Comparison of ENCODE assay signal across 15 cellular contexts in the genomic region with DNA sequence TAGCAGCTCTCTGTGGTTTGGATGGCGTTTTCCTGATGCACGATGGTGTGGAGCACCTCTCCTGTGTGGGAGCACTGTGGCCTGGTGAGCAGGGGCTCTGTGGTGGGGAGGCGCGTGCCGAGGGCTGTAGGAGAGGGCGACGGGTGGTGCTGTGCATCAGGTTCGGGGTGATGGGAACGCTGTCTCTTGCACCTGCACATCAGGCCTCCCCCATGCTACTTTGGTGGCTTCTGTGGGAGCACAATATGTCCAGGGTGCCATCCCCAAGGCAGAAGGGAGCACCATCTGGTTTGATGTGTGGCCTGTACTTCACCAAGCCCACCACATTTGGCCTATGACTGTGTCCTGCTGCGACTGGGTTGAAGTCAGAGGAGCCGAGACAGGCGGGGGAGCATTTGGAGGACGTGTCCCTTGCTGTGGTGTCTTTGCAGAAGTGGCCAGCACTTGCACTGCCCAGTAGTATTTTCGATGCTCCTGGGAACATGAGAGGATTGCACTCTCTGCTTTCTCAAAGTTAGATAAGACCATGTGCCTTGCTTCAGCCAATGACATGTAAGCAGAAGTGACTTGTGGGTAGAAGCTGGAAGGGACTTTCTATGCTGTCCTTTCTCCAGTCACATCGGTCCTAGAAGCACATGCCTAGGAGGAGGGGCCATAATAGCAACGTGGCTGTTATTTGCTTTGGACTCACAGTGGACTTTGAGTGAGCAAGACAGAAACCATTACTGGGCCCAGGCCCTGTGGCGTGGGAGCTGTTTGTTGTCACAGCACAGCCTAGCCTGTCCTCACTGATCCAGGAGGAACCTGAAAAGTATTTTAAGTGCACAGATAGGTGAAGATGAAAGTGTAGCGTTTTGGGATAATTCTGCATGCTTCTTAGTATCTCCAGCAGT.
DNase-seq lines count a peak whose midpoint lies in the region; ATAC-seq and TF ChIP-seq lines count a peak whose summit lies in the region.
"Had no signal": no experiment of that assay in that cellular context is flagged by ENCODE, and none has a peak within 500 bp of the region (broad histone marks: within the 10 kb centered on the region; RNA-seq: fewer than 3 reads in every experiment).

No MANE protein-coding gene starts in this region.

- H4K91ac ChIP-seq in IMR-90 (ENCODE audit: insufficient read depth, low read depth, low read length) = peak overlapping the region; percentile 38

- POLR2A ChIA-PET in CD4-positive, alpha-beta T cell (lab: Charles Lee) = interaction anchor here (0.6 to 0.9 kb wide), 2 partner anchors 9 to 87 kb away, joined by 3 read pairs; no protein-coding TSS in a partner anchor
- POLR2A ChIA-PET in IMR-90 (lab: Charles Lee; ENCODE audit: unreplicated experiment) = no interaction called here

- H2BK120ac ChIP-seq in IMR-90 (ENCODE audit: low read depth, low read length) = peak overlapping the region; percentile 8; the same call in 1 of the 2 replicates

- H3K4me3 Mint-ChIP-seq in CD4-positive, alpha-beta T cell = no peak overlapping the region
- H3K4me3 Mint-ChIP-seq in endothelial cell (ENCODE audit: unreplicated experiment) = peak overlapping the region; percentile 44
- H3K4me3 Mint-ChIP-seq in natural killer cell treated with Interleukin-12 subunit alpha and Interleukin-12 subunit beta and Interleukin-15 and Interleukin-18, amount 100 ng/mL, for 72 hours = peak overlapping the region; percentile 68

- H3K4me1 ChIP-seq in IMR-90 (ENCODE audit: control insufficient read depth, insufficient read depth, low read length) (peaks cover 15% of the 10 kb centered on the region), smooth muscle cell (ENCODE audit: low read depth) (peaks cover 14% of the 10 kb centered on the region)
- H3K4me1 ChIP-seq: Peyer's patch had no signal

- H3K36me3 ChIP-seq in IMR-90 (ENCODE audit: control insufficient read depth, insufficient read depth, low read length) (no peaks in the 10 kb centered on the region), smooth muscle cell (ENCODE audit: low read depth) (no peaks in the 10 kb centered on the region), brain microvascular endothelial cell (replicated peaks) (no peaks in the 10 kb centered on the region)
- H3K36me3 ChIP-seq: BE2C, Peyer's patch had no signal

- no TSS peak for BruUV-seq in IMR-90 (replicated peaks; lab: Mats Ljungman, UMichigan)

- H2AK9ac ChIP-seq in IMR-90 (replicated peaks; ENCODE audit: low read depth, low read length, poor library complexity) = no peak overlapping the region

- H3K18ac ChIP-seq in IMR-90 (ENCODE audit: low read depth, low read length) = no peak overlapping the region; the same call in 1 of the 2 replicates

- no peaks in the 10 kb centered on the region for H3K27me3 ChIP-seq in CD4-positive, alpha-beta T cell (ENCODE audit: control insufficient read depth, insufficient read depth, low read length)
- H3K27me3 ChIP-seq in IMR-90 (ENCODE audit: control insufficient read depth, insufficient read depth, low read length) (no peaks in the 10 kb centered on the region), smooth muscle cell (ENCODE audit: low read depth) (no peaks in the 10 kb centered on the region), brain microvascular endothelial cell (replicated peaks) (no peaks in the 10 kb centered on the region)
- H3K27me3 ChIP-seq: BE2C, Peyer's patch had no signal

- peaks cover 23 to 67% of the 10 kb centered on the region in 2 experiments; a peak in 3 of 4 replicates for H3K79me1 ChIP-seq in IMR-90 (ENCODE audit: low read depth in 1 of 2, low read length in 2 of 2)

- peak overlapping the region; percentile 39; the same call in 1 of the 2 replicates for H3K4ac ChIP-seq in IMR-90 (ENCODE audit: low read depth, low read length)

- H3K23ac ChIP-seq in IMR-90 (ENCODE audit: low read depth, low read length) = 0 out of 2 replicates have a peak overlapping the region, but pooled peaks have one; percentile 61

- H4K20me1 ChIP-seq in IMR-90 (ENCODE audit: insufficient read depth, low read length) (no peaks in the 10 kb centered on the region), smooth muscle cell (ENCODE audit: low read depth) (no peaks in the 10 kb centered on the region)

- no peak overlapping the region for H4K5ac ChIP-seq in IMR-90 (ENCODE audit: low read depth, low read length)

- no peak overlapping the region for H2BK5ac ChIP-seq in IMR-90 (ENCODE audit: low read depth, low read length, poor library complexity, severe bottlenecking)

- H3K4me2 ChIP-seq in IMR-90 (ENCODE audit: low read depth, low read length) (no peak overlapping the region), smooth muscle cell (no peak overlapping the region)

- peak overlapping the region; percentile 93 for H2AK5ac ChIP-seq in IMR-90 (ENCODE audit: low read depth, low read length)

- 100% methylated on average over 3 of the region's 18 CpGs; no CpG with 5 or more reads in 1 of the 2 experiments for WGBS in IMR-90 (ENCODE audit: extremely low coverage in 2 of 2, insufficient read length in 1 of 2), 2 experiments
- 91% methylated on average over 18 of the region's 18 CpGs for WGBS in smooth muscle cell (ENCODE audit: low lambda C conversion rate)

- no peaks in the 10 kb centered on the region for H3F3A ChIP-seq in smooth muscle cell (ENCODE audit: low read depth)

- CTCF ChIA-PET in CD4-positive, alpha-beta T cell (lab: Charles Lee) = no interaction called here
- CTCF ChIA-PET in IMR-90 (lab: Yijun Ruan, JAX) = no interaction called here

- H3K4me1 Mint-ChIP-seq in CD4-positive, alpha-beta T cell (ENCODE audit: low read depth) = peaks cover 69% of the 10 kb centered on the region
- H3K4me1 Mint-ChIP-seq in endothelial cell (ENCODE audit: unreplicated experiment) = peaks cover 28% of the 10 kb centered on the region
- peaks cover 65 to 71% of the 10 kb centered on the region in 2 donors for H3K4me1 Mint-ChIP-seq in natural killer cell treated with Interleukin-12 subunit alpha and Interleukin-12 subunit beta and Interleukin-15 and Interleukin-18, amount 100 ng/mL, for 72 hours (ENCODE audit: low read depth in 2 of 2)

- H3K27me3 Mint-ChIP-seq in CD4-positive, alpha-beta T cell = no peaks in the 10 kb centered on the region
- H3K27me3 Mint-ChIP-seq in endothelial cell (ENCODE audit: unreplicated experiment) = peaks cover 9% of the 10 kb centered on the region
- H3K27me3 Mint-ChIP-seq in natural killer cell treated with Interleukin-12 subunit alpha and Interleukin-12 subunit beta and Interleukin-15 and Interleukin-18, amount 100 ng/mL, for 72 hours = no peaks in the 10 kb centered on the region

- H3K9me3 ChIP-seq in CD4-positive, alpha-beta T cell (ENCODE audit: control insufficient read depth, low read length) = no peaks in the 10 kb centered on the region
- H3K9me3 ChIP-seq in IMR-90 (ENCODE audit: control insufficient read depth, insufficient read depth, low read length) (no peaks in the 10 kb centered on the region), smooth muscle cell (replicated peaks; ENCODE audit: low read depth) (no peaks in the 10 kb centered on the region)
- H3K9me3 ChIP-seq: BE2C, Peyer's patch had no signal

- H3K27ac Mint-ChIP-seq in CD4-positive, alpha-beta T cell = peak overlapping the region; percentile 29
- H3K27ac Mint-ChIP-seq in endothelial cell (ENCODE audit: unreplicated experiment) = no peak overlapping the region
- H3K27ac Mint-ChIP-seq in natural killer cell treated with Interleukin-12 subunit alpha and Interleukin-12 subunit beta and Interleukin-15 and Interleukin-18, amount 100 ng/mL, for 72 hours = peak overlapping the region; percentile 48 to 89

- dilution Hi-C loops in IMR-90 (cut with HindIII; ENCODE audit: low sequenced_read_pairs, unreplicated experiment) = no loop called here

- H3K27ac ChIP-seq in CD4-positive, alpha-beta T cell (ENCODE audit: low read depth, low read length) = no peak overlapping the region
- H3K27ac ChIP-seq in IMR-90 (ENCODE audit: insufficient read depth, low read length) (no peak overlapping the region), smooth muscle cell (ENCODE audit: low read depth) (no peak overlapping the region), brain microvascular endothelial cell (no peak overlapping the region)
- H3K27ac ChIP-seq: Peyer's patch had no signal

- peak overlapping the region; percentile 53; the same call in 1 of the 2 replicates for H3K14ac ChIP-seq in IMR-90 (replicated peaks; ENCODE audit: low read depth, low read length)

- H3K9me1 ChIP-seq in IMR-90 (ENCODE audit: insufficient read depth, low read length) = peaks cover 27% of the 10 kb centered on the region

- peaks cover 20% of the 10 kb centered on the region for H3K36me3 Mint-ChIP-seq in CD4-positive, alpha-beta T cell (ENCODE audit: low read depth)
- peaks cover 3% of the 10 kb centered on the region for H3K36me3 Mint-ChIP-seq in endothelial cell (ENCODE audit: low read depth, unreplicated experiment)
- no peaks in the 10 kb centered on the region for H3K36me3 Mint-ChIP-seq in natural killer cell treated with Interleukin-12 subunit alpha and Interleukin-12 subunit beta and Interleukin-15 and Interleukin-18, amount 100 ng/mL, for 72 hours

- TF ChIP-seq POLR2A in IMR-90 (IDR thresholded peaks at IDR 0.05; ENCODE audit: low read depth, low read length) = no peak

- no peaks in the 10 kb centered on the region for H3K9me3 Mint-ChIP-seq in CD4-positive, alpha-beta T cell
- no peaks in the 10 kb centered on the region for H3K9me3 Mint-ChIP-seq in endothelial cell (ENCODE audit: unreplicated experiment)
- no peaks in the 10 kb centered on the region for H3K9me3 Mint-ChIP-seq in natural killer cell treated with Interleukin-12 subunit alpha and Interleukin-12 subunit beta and Interleukin-15 and Interleukin-18, amount 100 ng/mL, for 72 hours

- H2AFZ ChIP-seq in IMR-90 (replicated peaks; ENCODE audit: low read length, poor library complexity) (no peak overlapping the region), smooth muscle cell (ENCODE audit: low read depth) (no peak overlapping the region)

- in situ Hi-C loops in IMR-90 (cut with MboI; ENCODE audit: low sequenced_read_pairs) (no loop called here), brain microvascular endothelial cell (cut with HindIII; ENCODE audit: low pct_ligation_motif_present, low sequenced_read_pairs) (no loop called here)

- TF ChIP-seq CTCF in CD4-positive, alpha-beta T cell (IDR thresholded peaks at IDR 0.05) = no peak
- TF ChIP-seq CTCF in IMR-90 (conservative IDR thresholded peaks at IDR 0.05; ENCODE audit: low read depth, low read length) = no peak
- no peak for TF ChIP-seq CTCF in endothelial cell (IDR thresholded peaks at IDR 0.05; ENCODE audit: unreplicated experiment)
- no peak for TF ChIP-seq CTCF in smooth muscle cell (IDR thresholded peaks at IDR 0.05; ENCODE audit: borderline replicate concordance, insufficient read depth, poor library complexity, severe bottlenecking)
- no peak for TF ChIP-seq CTCF in brain microvascular endothelial cell (IDR thresholded peaks at IDR 0.05; ENCODE audit: low read depth, low read length, missing control alignments)

- intact Hi-C loops in CD4-positive, alpha-beta T cell (cut with DNase I, micrococcal nuclease) = loop anchor here in 1 of 2 experiments (2.0 kb wide), 1 partner anchor 15 kb away; no protein-coding TSS in a partner anchor
- intact Hi-C loops in IMR-90 (cut with micrococcal nuclease) = no loop called here

- no peak for DNase-seq in CD4-positive, alpha-beta T cell
- DNase-seq in IMR-90 (no peak), endothelial cell (ENCODE audit: low spot score) (no peak), smooth muscle cell (lab: John Stamatoyannopoulos, UW; ENCODE audit: unreplicated experiment) (no peak), brain microvascular endothelial cell (no peak)
- no peak for DNase-seq in natural killer cell treated with Interleukin-12 subunit alpha and Interleukin-12 subunit beta and Interleukin-15 and Interleukin-18, amount 100 ng/mL, for 72 hours (ENCODE audit: low spot score)
- DNase-seq: ACHN, BE2C, KBM-7, NCI-H1105 treated with DMSO at 0.1 percent for 48 hours, NCI-H1930, NCI-H510A, SHP77 treated with DMSO at 0.1 percent for 48 hours had no signal

- no peak for ATAC-seq in CD4-positive, alpha-beta T cell (ENCODE audit: poor library complexity)
- ATAC-seq in IMR-90 (ENCODE audit: low read depth) = no peak
- no peak for ATAC-seq in natural killer cell treated with Interleukin-12 subunit alpha and Interleukin-12 subunit beta and Interleukin-15 and Interleukin-18, amount 100 ng/mL, for 72 hours
- no peak for ATAC-seq in HG03196 (IDR thresholded peaks at IDR 0.05; ENCODE audit: unreplicated experiment)

- no peak overlapping the region for H3K56ac ChIP-seq in IMR-90 (ENCODE audit: extremely low read depth, insufficient read depth, low read length)

- H3K9ac ChIP-seq in IMR-90 (ENCODE audit: low read depth, low read length) (no peak overlapping the region), smooth muscle cell (ENCODE audit: low read depth) (no peak overlapping the region)

- no peaks in the 10 kb centered on the region for H3K79me2 ChIP-seq in smooth muscle cell (ENCODE audit: low read depth)

- no peak for TF ChIP-seq RAD21 in IMR-90 (IDR thresholded peaks at IDR 0.05; ENCODE audit: low read length)

- peak overlapping the region in 1 of 2 experiments; percentile 44; a peak in 1 of 4 replicates for H4K8ac ChIP-seq in IMR-90 (ENCODE audit: low read depth in 2 of 2, low read length in 2 of 2)

- H3K4me3 ChIP-seq in IMR-90 (ENCODE audit: insufficient read depth, low read depth, low read length) (no peak overlapping the region), smooth muscle cell (no peak overlapping the region), brain microvascular endothelial cell (ENCODE audit: low read depth, low read length) (no peak overlapping the region)
- H3K4me3 ChIP-seq: Peyer's patch had no signal

- no peak overlapping the region for H2BK20ac ChIP-seq in IMR-90 (ENCODE audit: low read depth, low read length)

- H2BK15ac ChIP-seq in IMR-90 (ENCODE audit: low read depth, low read length) = no peak overlapping the region
